35 cellular contexts compared by ENCODE assay signal in the genomic region with DNA sequence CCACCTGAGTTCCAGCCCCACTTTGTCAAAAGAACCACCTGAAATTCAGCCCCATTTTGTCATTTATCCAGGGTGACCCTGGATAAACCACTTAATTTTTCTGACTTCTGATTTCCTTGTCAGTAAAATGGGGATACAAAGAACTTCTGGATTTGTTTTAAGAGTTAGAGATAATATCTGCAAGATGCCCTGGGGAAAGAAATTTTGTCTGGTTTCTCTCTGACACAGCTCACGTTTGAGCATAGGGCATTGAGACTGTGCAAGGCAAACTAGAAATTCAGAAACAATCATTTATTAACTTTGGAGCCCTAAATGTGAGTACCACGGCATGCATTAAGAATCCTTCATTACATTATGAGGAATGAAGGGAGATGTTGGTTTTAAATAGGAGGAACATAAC.
"Had no signal": no experiment of that assay in that cellular context is flagged by ENCODE, and none has a peak within 500 bp of the region (broad histone marks: within the 10 kb centered on the region; RNA-seq: fewer than 3 reads in every experiment).

No MANE protein-coding gene starts in this region.

- H3K36me3 Mint-ChIP-seq: activated CD4-positive, alpha-beta memory T cell treated with anti-CD3 and anti-CD28 coated beads for 36 hours; activated naive CD4-positive, alpha-beta T cell treated with anti-CD3 and anti-CD28 coated beads, Interleukin-2, amount 10 ng/mL, durations not matched to agents 7 days and 5 days; activated naive CD4-positive, alpha-beta T cell treated with anti-CD3 and anti-CD28 coated beads, Interleukin-2, amount 50 U/mL, for 24 hours; activated naive CD8-positive, alpha-beta T cell treated with anti-CD3 and anti-CD28 coated beads, Interleukin-2, amount 10 ng/mL, durations not matched to agents 7 days and 5 days had no signal

- H3K27ac ChIP-seq: ascending aorta, cardiac muscle cell, VCaP had no signal

- H3K4me1 Mint-ChIP-seq: activated B cell treated with CpG ODN at 0.5 μM for 24 hours; activated naive CD4-positive, alpha-beta T cell treated with anti-CD3 and anti-CD28 coated beads, Interleukin-2, amount 10 ng/mL, durations not matched to agents 7 days and 5 days; activated naive CD4-positive, alpha-beta T cell treated with anti-CD3 and anti-CD28 coated beads, Interleukin-2, amount 50 U/mL, for 24 hours; activated naive CD8-positive, alpha-beta T cell treated with anti-CD3 and anti-CD28 coated beads, Interleukin-2, amount 10 ng/mL, durations not matched to agents 7 days and 5 days; brain had no signal

- H3K4me3 ChIP-seq: ascending aorta, cardiac muscle cell had no signal

- ATAC-seq: activated CD8-positive, alpha-beta memory T cell treated with anti-CD3 and anti-CD28 coated beads, Interleukin-2, amount 10 ng/mL, durations not matched to agents 7 days and 5 days; activated CD8-positive, alpha-beta T cell treated with anti-CD3 and anti-CD28 coated beads, Interleukin-2, amount 10 ng/mL, durations not matched to agents 7 days and 5 days had no signal

- H3K27me3 ChIP-seq: ascending aorta, cardiac muscle cell had no signal

- H3K4me3 Mint-ChIP-seq: activated B cell treated with CpG ODN at 0.5 μM for 24 hours; activated CD4-positive, alpha-beta memory T cell treated with anti-CD3 and anti-CD28 coated beads for 36 hours; activated CD4-positive, alpha-beta T cell treated with anti-CD3 and anti-CD28 coated beads, Interleukin-2, amount 10 ng/mL, durations not matched to agents 24 days and 14 days; activated CD8-positive, alpha-beta memory T cell treated with anti-CD3 and anti-CD28 coated beads, Interleukin-2, amount 10 ng/mL, durations not matched to agents 7 days and 5 days; activated CD8-positive, alpha-beta T cell treated with anti-CD3 and anti-CD28 coated beads, Interleukin-2, amount 10 ng/mL, durations not matched to agents 7 days and 5 days; activated naive CD4-positive, alpha-beta T cell treated with anti-CD3 and anti-CD28 coated beads, Interleukin-2, amount 10 ng/mL, durations not matched to agents 7 days and 5 days; activated naive CD4-positive, alpha-beta T cell treated with anti-CD3 and anti-CD28 coated beads, Interleukin-2, amount 50 U/mL, for 24 hours; activated naive CD8-positive, alpha-beta T cell; activated naive CD8-positive, alpha-beta T cell treated with anti-CD3 and anti-CD28 coated beads, Interleukin-2, amount 10 ng/mL, durations not matched to agents 7 days and 5 days; activated naive CD8-positive, alpha-beta T cell treated with anti-CD3 and anti-CD28 coated beads, Interleukin-2, amount 50 U/mL, for 24 hours; activated T-cell treated with anti-CD3 and anti-CD28 coated beads, Interleukin-2, amount 50 U/mL, for 24 hours; brain; central memory CD8-positive, alpha-beta T cell; T-helper 1 cell treated with Interleukin-12 subunit alpha and Interleukin-12 subunit beta and Interleukin-4 antibody, amounts not matched to agents 30 μg/mL and 1 μg/mL, for 36 hours; T-helper 2 cell treated with Interferon-gamma antibody and Interleukin-4, amounts not matched to agents 5 μg/mL and 100 μg/mL, for 36 hours had no signal

- H3K27me3 Mint-ChIP-seq: activated B cell treated with CpG ODN at 0.5 μM for 24 hours; activated CD4-positive, alpha-beta memory T cell treated with anti-CD3 and anti-CD28 coated beads for 36 hours; activated CD4-positive, alpha-beta T cell treated with anti-CD3 and anti-CD28 coated beads, Interleukin-2, amount 10 ng/mL, durations not matched to agents 24 days and 14 days; activated CD8-positive, alpha-beta memory T cell treated with anti-CD3 and anti-CD28 coated beads, Interleukin-2, amount 10 ng/mL, durations not matched to agents 7 days and 5 days; activated naive CD4-positive, alpha-beta T cell treated with anti-CD3 and anti-CD28 coated beads, Interleukin-2, amount 10 ng/mL, durations not matched to agents 7 days and 5 days; activated naive CD4-positive, alpha-beta T cell treated with anti-CD3 and anti-CD28 coated beads, Interleukin-2, amount 50 U/mL, for 24 hours; activated naive CD8-positive, alpha-beta T cell; activated naive CD8-positive, alpha-beta T cell treated with anti-CD3 and anti-CD28 coated beads, Interleukin-2, amount 10 ng/mL, durations not matched to agents 7 days and 5 days; activated naive CD8-positive, alpha-beta T cell treated with anti-CD3 and anti-CD28 coated beads, Interleukin-2, amount 50 U/mL, for 24 hours; activated T-cell treated with anti-CD3 and anti-CD28 coated beads, Interleukin-2, amount 50 U/mL, for 24 hours; central memory CD8-positive, alpha-beta T cell had no signal

- H3K4me1 ChIP-seq: ascending aorta had no signal

- H3K27ac Mint-ChIP-seq: activated B cell treated with CpG ODN at 0.5 μM for 24 hours; activated CD4-positive, alpha-beta memory T cell treated with anti-CD3 and anti-CD28 coated beads for 36 hours; activated CD4-positive, alpha-beta T cell treated with anti-CD3 and anti-CD28 coated beads, Interleukin-2, amount 10 ng/mL, durations not matched to agents 24 days and 14 days; activated CD8-positive, alpha-beta memory T cell treated with anti-CD3 and anti-CD28 coated beads, Interleukin-2, amount 10 ng/mL, durations not matched to agents 7 days and 5 days; activated CD8-positive, alpha-beta T cell treated with anti-CD3 and anti-CD28 coated beads, Interleukin-2, amount 10 ng/mL, durations not matched to agents 7 days and 5 days; activated naive CD4-positive, alpha-beta T cell treated with anti-CD3 and anti-CD28 coated beads, Interleukin-2, amount 10 ng/mL, durations not matched to agents 7 days and 5 days; activated naive CD4-positive, alpha-beta T cell treated with anti-CD3 and anti-CD28 coated beads, Interleukin-2, amount 50 U/mL, for 24 hours; activated naive CD8-positive, alpha-beta T cell; activated naive CD8-positive, alpha-beta T cell treated with anti-CD3 and anti-CD28 coated beads, Interleukin-2, amount 10 ng/mL, durations not matched to agents 7 days and 5 days; activated naive CD8-positive, alpha-beta T cell treated with anti-CD3 and anti-CD28 coated beads, Interleukin-2, amount 50 U/mL, for 24 hours; activated T-cell treated with anti-CD3 and anti-CD28 coated beads, Interleukin-2, amount 50 U/mL, for 24 hours; activated T-helper 2 cell treated with anti-CD3 and anti-CD28 coated beads, Interferon-gamma antibody, Interleukin-2, Interleukin-4, amounts not matched to agents 10 μg/mL and 5 μg/mL and 100 μg/mL, durations not matched to agents 14 hours and 24 hours and 36 hours; brain; T-helper 1 cell treated with Interleukin-12 subunit alpha and Interleukin-12 subunit beta and Interleukin-4 antibody, amounts not matched to agents 30 μg/mL and 1 μg/mL, for 36 hours; T-helper 2 cell treated with Interferon-gamma antibody and Interleukin-4, amounts not matched to agents 5 μg/mL and 100 μg/mL, for 36 hours had no signal

- H3K9me3 Mint-ChIP-seq: activated B cell treated with CpG ODN at 0.5 μM for 24 hours; activated CD4-positive, alpha-beta memory T cell treated with anti-CD3 and anti-CD28 coated beads for 36 hours; activated CD4-positive, alpha-beta T cell treated with anti-CD3 and anti-CD28 coated beads, Interleukin-2, amount 10 ng/mL, durations not matched to agents 24 days and 14 days; activated naive CD4-positive, alpha-beta T cell treated with anti-CD3 and anti-CD28 coated beads, Interleukin-2, amount 10 ng/mL, durations not matched to agents 7 days and 5 days; activated naive CD4-positive, alpha-beta T cell treated with anti-CD3 and anti-CD28 coated beads, Interleukin-2, amount 50 U/mL, for 24 hours; activated naive CD8-positive, alpha-beta T cell treated with anti-CD3 and anti-CD28 coated beads, Interleukin-2, amount 10 ng/mL, durations not matched to agents 7 days and 5 days; activated naive CD8-positive, alpha-beta T cell treated with anti-CD3 and anti-CD28 coated beads, Interleukin-2, amount 50 U/mL, for 24 hours; activated T-cell treated with anti-CD3 and anti-CD28 coated beads, Interleukin-2, amount 50 U/mL, for 24 hours; activated T-helper 2 cell treated with anti-CD3 and anti-CD28 coated beads, Interferon-gamma antibody, Interleukin-2, Interleukin-4, amounts not matched to agents 10 μg/mL and 5 μg/mL and 100 μg/mL, durations not matched to agents 14 hours and 24 hours and 36 hours; central memory CD8-positive, alpha-beta T cell; T-helper 1 cell treated with Interleukin-12 subunit alpha and Interleukin-12 subunit beta and Interleukin-4 antibody, amounts not matched to agents 30 μg/mL and 1 μg/mL, for 36 hours; T-helper 2 cell treated with Interferon-gamma antibody and Interleukin-4, amounts not matched to agents 5 μg/mL and 100 μg/mL, for 36 hours had no signal

- DNase-seq: activated B cell treated with CpG ODN at 0.5 μM for 24 hours; activated CD4-positive, alpha-beta memory T cell treated with anti-CD3 and anti-CD28 coated beads for 36 hours; activated CD4-positive, alpha-beta T cell treated with anti-CD3 and anti-CD28 coated beads for 4 hours; activated CD4-positive, alpha-beta T cell treated with anti-CD3 and anti-CD28 coated beads, Interleukin-2, amount 10 ng/mL, durations not matched to agents 24 days and 14 days; activated CD4-positive, alpha-beta T cell treated with anti-CD3 and anti-CD28 coated beads, Interleukin-2, amount 50 U/mL, for 1 hour; activated CD4-positive, alpha-beta T cell treated with anti-CD3 and anti-CD28 coated beads, Interleukin-2, amount 50 U/mL, for 4 hours; activated CD4-positive, CD25-positive, alpha-beta regulatory T cell treated with anti-CD3 and anti-CD28 coated beads, Interleukin-2, amount 50 U/mL, for 72 hours; activated CD8-positive, alpha-beta memory T cell treated with anti-CD3 and anti-CD28 coated beads for 24 hours; activated CD8-positive, alpha-beta memory T cell treated with anti-CD3 and anti-CD28 coated beads, Interleukin-2, amount 10 ng/mL, durations not matched to agents 7 days and 5 days; activated CD8-positive, alpha-beta memory T cell treated with anti-CD3 and anti-CD28 coated beads, Interleukin-2, amount 50 U/mL, for 48 hours; activated CD8-positive, alpha-beta T cell treated with anti-CD3 and anti-CD28 coated beads, Interleukin-2, amount 10 ng/mL, durations not matched to agents 7 days and 5 days; activated effector memory CD4-positive, alpha-beta T cell treated with Interleukin-2 at 50 U/mL for 16 hours; activated gamma-delta T cell; activated naive CD4-positive, alpha-beta T cell treated with anti-CD3 and anti-CD28 coated beads, Interleukin-2, amount 10 ng/mL, durations not matched to agents 7 days and 5 days; activated naive CD4-positive, alpha-beta T cell treated with Interleukin-2 at 50 U/mL for 16 hours; activated naive CD8-positive, alpha-beta T cell treated with anti-CD3 and anti-CD28 coated beads, Interleukin-2, amount 10 ng/mL, durations not matched to agents 7 days and 5 days; activated naive CD8-positive, alpha-beta T cell treated with anti-CD3 and anti-CD28 coated beads, Interleukin-2, amount 50 U/mL, for 24 hours; activated T-cell treated with anti-CD3 and anti-CD28 coated beads, Interleukin-2, amount 50 U/mL, for 24 hours; activated T-cell treated with anti-CD3 and anti-CD28 coated beads, Interleukin-2, amount 50 U/mL, for 48 hours; amygdala; anterior cingulate cortex; caudate nucleus; cerebellar nuclear complex; T-helper 2 cell; T-helper 9 cell had no signal

- H3K36me3 ChIP-seq: ascending aorta, cardiac muscle cell had no signal
